In genomic region chr4:87046111-87046510, GRCh38 we compare ENCODE assay signal across 13 cellular contexts.
DNase-seq lines count a peak whose midpoint lies in the region; ATAC-seq, FAIRE-seq and TF ChIP-seq lines count a peak whose summit lies in the region.
"Had no signal": no experiment of that assay in that cellular context is flagged by ENCODE, and none has a peak within 500 bp of the region (broad histone marks: within the 10 kb centered on the region; RNA-seq: fewer than 3 reads in every experiment).

No MANE protein-coding gene starts in this region.

- no peak overlapping the region for H2AFZ ChIP-seq in astrocyte (ENCODE audit: low read depth, low read length)

- in situ Hi-C loops in gastrocnemius medialis (cut with MboI; ENCODE audit: low sequenced_read_pairs in 4 of 4), result no loop called here

- no peak overlapping the region for H3K4me3 Mint-ChIP-seq in astrocyte (ENCODE audit: unreplicated experiment)
- H3K4me3 Mint-ChIP-seq: activated naive CD8-positive, alpha-beta T cell; T-helper 2 cell treated with Interferon-gamma antibody and Interleukin-4, amounts not matched to agents 5 μg/mL and 100 μg/mL, for 36 hours had no signal

- intact Hi-C loops in gastrocnemius medialis (cut with DNase I; ENCODE audit: low total_unique reads), result no loop called here

- H4K20me1 ChIP-seq in astrocyte (ENCODE audit: insufficient read depth, low read length), result peaks cover 39% of the 10 kb centered on the region

- no peaks in the 10 kb centered on the region for H3K9me3 Mint-ChIP-seq in astrocyte (ENCODE audit: unreplicated experiment)
- H3K9me3 Mint-ChIP-seq: T-helper 2 cell treated with Interferon-gamma antibody and Interleukin-4, amounts not matched to agents 5 μg/mL and 100 μg/mL, for 36 hours had no signal

- H3K4me2 ChIP-seq in astrocyte (ENCODE audit: low read length), result no peak overlapping the region

- peaks cover 25% of the 10 kb centered on the region for H3K79me2 ChIP-seq in astrocyte (ENCODE audit: insufficient read depth, low read length)

- peaks cover 12% of the 10 kb centered on the region for H3K36me3 Mint-ChIP-seq in astrocyte (ENCODE audit: low read depth, unreplicated experiment)

- no peaks in the 10 kb centered on the region for H3K27me3 Mint-ChIP-seq in astrocyte (ENCODE audit: low read depth, unreplicated experiment)
- H3K27me3 Mint-ChIP-seq: activated naive CD8-positive, alpha-beta T cell had no signal

- no peaks in the 10 kb centered on the region for H3K36me3 ChIP-seq in astrocyte (ENCODE audit: insufficient read depth, low read length)
- peaks cover 10% of the 10 kb centered on the region for H3K36me3 ChIP-seq in right atrium auricular region
- peaks cover 0 to 19% of the 10 kb centered on the region in 2 donors for H3K36me3 ChIP-seq in gastrocnemius medialis

- no peak for FAIRE-seq in astrocyte (lab: Jason Lieb, UNC)
- FAIRE-seq: HTR-8/SVneo had no signal

- H3K4me3 ChIP-seq in astrocyte (ENCODE audit: insufficient read depth, low read depth, low read length) (no peak overlapping the region), right atrium auricular region (no peak overlapping the region), gastrocnemius medialis (peak overlapping the region in 1 of 4 donors; percentile 46)

- H3K27me3 ChIP-seq in astrocyte (ENCODE audit: insufficient read depth, low read length), result no peaks in the 10 kb centered on the region
- H3K27me3 ChIP-seq in right atrium auricular region, result no peaks in the 10 kb centered on the region
- no peaks in the 10 kb centered on the region for H3K27me3 ChIP-seq in gastrocnemius medialis

- no peak for TF ChIP-seq POLR2A in gastrocnemius medialis (IDR thresholded peaks at IDR 0.05)

- H3K4me1 ChIP-seq in astrocyte (ENCODE audit: insufficient read depth, low read length) (peaks cover 3% of the 10 kb centered on the region), right atrium auricular region (peaks cover 0 to 87% of the 10 kb centered on the region in 2 donors), gastrocnemius medialis (peaks cover 84 to 87% of the 10 kb centered on the region in 2 donors)

- peaks cover 18% of the 10 kb centered on the region for H3K4me1 Mint-ChIP-seq in astrocyte (ENCODE audit: low read depth, unreplicated experiment)

- H3K9ac ChIP-seq in astrocyte (ENCODE audit: low read length), result no peak overlapping the region

- no peak overlapping the region for H3K27ac ChIP-seq in astrocyte (ENCODE audit: low read depth, low read length)
- peak overlapping the region; percentile 77 to 91 for H3K27ac ChIP-seq in right atrium auricular region
- peak overlapping the region; percentile 93 to 97 (median 94) for H3K27ac ChIP-seq in gastrocnemius medialis
- H3K27ac ChIP-seq: epithelial cell of prostate had no signal

- TF ChIP-seq CTCF in astrocyte (IDR thresholded peaks at IDR 0.05; ENCODE audit: insufficient read depth, low read depth, low read length) (no peak), right atrium auricular region (IDR thresholded peaks at IDR 0.05) (no peak), gastrocnemius medialis (IDR thresholded peaks at IDR 0.05 in 4 of 5, conservative IDR thresholded peaks at IDR 0.05 in 1 of 5) (no peak)

- DNase-seq in GM03348 (ENCODE audit: low spot score), result peak; percentile 16
- DNase-seq in astrocyte (ENCODE audit: low read depth), result no peak
- DNase-seq in right atrium auricular region (ENCODE audit: low spot score), result no peak
- DNase-seq in gastrocnemius medialis, result no peak
- no peak for DNase-seq in SHP77 (lab: John Stamatoyannopoulos, UW)
- no peak for DNase-seq in ecto neural progenitor cell (ENCODE audit: low spot score)
- DNase-seq in NCI-H69 (lab: John Stamatoyannopoulos, UW), result no peak
- DNase-seq: NCI-H1694 had no signal

- ATAC-seq in gastrocnemius medialis (no peak), HG03342 (IDR thresholded peaks at IDR 0.05; ENCODE audit: unreplicated experiment) (no peak)

- H3K9me3 ChIP-seq in astrocyte (ENCODE audit: insufficient read depth, low read depth, low read length) (no peaks in the 10 kb centered on the region), right atrium auricular region (no peaks in the 10 kb centered on the region), gastrocnemius medialis (no peaks in the 10 kb centered on the region)

- peak overlapping the region; percentile 15 for H3K27ac Mint-ChIP-seq in astrocyte (ENCODE audit: unreplicated experiment)
- H3K27ac Mint-ChIP-seq: activated naive CD8-positive, alpha-beta T cell; T-helper 2 cell treated with Interferon-gamma antibody and Interleukin-4, amounts not matched to agents 5 μg/mL and 100 μg/mL, for 36 hours had no signal
